Comparison of ENCODE assay signal across 1 cellular context in genomic region chr16:11256657-11257130, GRCh38.
A peak's percentile ranks its signal among the peaks of the same experiment; 100 is the strongest.
TF ChIP-seq lines count a peak whose summit lies in the region.

No MANE protein-coding gene starts in this region.

TF ChIP-seq in H1, 55 proteins besides CTCF, POLR2A, EP300 and RAD21:
- TF ChIP-seq BCL11A (IDR thresholded peaks at IDR 0.05; ENCODE audit: low read depth in 2 of 2, low read length in 2 of 2) (no peak), NRF1 (IDR thresholded peaks at IDR 0.05; ENCODE audit: low read depth, low read length) (no peak), GABPA (IDR thresholded peaks at IDR 0.05; ENCODE audit: borderline replicate concordance, insufficient read depth, low read length) (0 out of 2 replicates have a peak, but pooled peaks have one; percentile 4), BACH1 (IDR thresholded peaks at IDR 0.05; ENCODE audit: low read length) (no peak), MAX (IDR thresholded peaks at IDR 0.05) (no peak), RNF2 (IDR thresholded peaks at IDR 0.05; ENCODE audit: borderline replicate concordance, low read depth, low read length, missing control alignments, poor library complexity, severe bottlenecking) (no peak), SP2 (IDR thresholded peaks at IDR 0.05; ENCODE audit: low read length) (no peak), KDM4A (IDR thresholded peaks at IDR 0.05; ENCODE audit: low read depth, low read length, severe bottlenecking) (peak; percentile 21), USF2 (IDR thresholded peaks at IDR 0.05; ENCODE audit: low read length) (no peak), SP1 (IDR thresholded peaks at IDR 0.05; ENCODE audit: low read depth, low read length) (no peak), CREB1 (IDR thresholded peaks at IDR 0.05) (no peak), RFX5 (IDR thresholded peaks at IDR 0.05; ENCODE audit: borderline replicate concordance, low read depth, low read length) (no peak)
